In genomic region chr11:12086271-12087074, GRCh38 we compare ENCODE assay signal across 7 cellular contexts. TPM values are rescaled to one million over a fixed set of nuclear protein-coding genes. Genes with fewer than 3 reads are reported as not detected.
DNase-seq lines count a peak whose midpoint lies in the region; TF ChIP-seq lines count a peak whose summit lies in the region.

No MANE protein-coding gene starts in this region.

- H3K4me1 ChIP-seq in HEK293 (ENCODE audit: control insufficient read depth, insufficient read depth, low read length) (no peaks in the 10 kb centered on the region), fibroblast of lung (ENCODE audit: control insufficient read depth, extremely low read depth, insufficient read depth, low read length) (peaks cover 46% of the 10 kb centered on the region)

- no peak overlapping the region; the same call in 1 of the 2 replicates for H3K4me3 ChIP-seq in HEK293 (ENCODE audit: low read depth, low read length)
- peak overlapping the region in 2 of 4 experiments; percentile 12 to 47 for H3K4me3 ChIP-seq in fibroblast of lung (replicated peaks in 1 of 4; ENCODE audit: control extremely low read depth in 1 of 4, insufficient read depth in 1 of 4, low read depth in 3 of 4, low read length in 4 of 4)

- no peaks in the 10 kb centered on the region for H4K20me1 ChIP-seq in fibroblast of lung (ENCODE audit: control insufficient read depth, extremely low read depth, insufficient read depth, low read length)

- peak overlapping the region; percentile 3 for H2AFZ ChIP-seq in fibroblast of lung (ENCODE audit: low read length)

- H3K9ac ChIP-seq in fibroblast of lung (ENCODE audit: insufficient read depth, low read length), result peak overlapping the region; percentile 82

- CTCF ChIA-PET in HEK293 (lab: Yijun Ruan, JAX), result interaction anchor here (0.6 to 3.8 kb wide), 17 partner anchors 9 to 154 kb away, joined by 3 to 19 read pairs (median 4); no protein-coding TSS in a partner anchor

- H3K36me3 ChIP-seq in HEK293 (ENCODE audit: control insufficient read depth in 2 of 2, insufficient read depth in 1 of 2, low read length in 2 of 2), result no peaks in the 10 kb centered on the region
- H3K36me3 ChIP-seq in fibroblast of lung (ENCODE audit: control insufficient read depth, insufficient read depth, low read length), result no peaks in the 10 kb centered on the region

- H3K4me2 ChIP-seq in fibroblast of lung (ENCODE audit: extremely low read depth, insufficient read depth, low read length), result peak overlapping the region; percentile 93

- TF ChIP-seq CTCF in HEK293 (tag by site-specific recombination; IDR thresholded peaks at IDR 0.05), result no peak
- TF ChIP-seq CTCF in fibroblast of lung (conservative IDR thresholded peaks at IDR 0.05 in 1 of 2, IDR thresholded peaks at IDR 0.05 in 1 of 2; ENCODE audit: low read depth in 1 of 2, low read length in 2 of 2), result no peak

- H3K9me3 ChIP-seq in HEK293 (ENCODE audit: control insufficient read depth, insufficient read depth, low read depth, low read length) (no peaks in the 10 kb centered on the region), fibroblast of lung (ENCODE audit: control insufficient read depth, insufficient read depth, low read depth, low read length) (no peaks in the 10 kb centered on the region)

- H3K27ac ChIP-seq in HEK293 (ENCODE audit: extremely low read depth, low read depth, low read length), result no peak overlapping the region
- H3K27ac ChIP-seq in fibroblast of lung (ENCODE audit: insufficient read depth, low read length), result peak overlapping the region; percentile 100

- no peaks in the 10 kb centered on the region for H3K27me3 ChIP-seq in fibroblast of lung (ENCODE audit: control insufficient read depth, insufficient read depth, low read length)

- H3K79me2 ChIP-seq in fibroblast of lung (ENCODE audit: control insufficient read depth, insufficient read depth, low read length), result no peaks in the 10 kb centered on the region

- POLR2A ChIA-PET in HEK293 (lab: Yijun Ruan, JAX), result interaction anchor here (0.6 to 2.2 kb wide), 5 partner anchors 10 to 200 kb away, joined by 3 to 5 read pairs (median 3); no protein-coding TSS in a partner anchor

- DNase-seq in SW480 (ENCODE audit: low spot score), result peak; percentile 78
- peak; percentile 95 to 99 for DNase-seq in fibroblast of lung (ENCODE audit: low read depth in 2 of 2)
- peak; percentile 22 for DNase-seq in pons (ENCODE audit: low spot score)
- no peak for DNase-seq in stimulated activated CD4-positive, alpha-beta T cell treated with anti-CD3 and anti-CD28 coated beads, Interleukin-4, amount 100 ng/mL, for 1 hour
- no peak for DNase-seq in germinal center (ENCODE audit: low spot score)
- DNase-seq in occipital lobe (lab: John Stamatoyannopoulos, UW), result no peak

TF ChIP-seq in HEK293, 187 proteins besides CTCF, POLR2A, EP300 and RAD21:
- peak; percentile 71 for TF ChIP-seq ZIC2 (tag by site-specific recombination; IDR thresholded peaks at IDR 0.05)
- TF ChIP-seq, protein P1, sequence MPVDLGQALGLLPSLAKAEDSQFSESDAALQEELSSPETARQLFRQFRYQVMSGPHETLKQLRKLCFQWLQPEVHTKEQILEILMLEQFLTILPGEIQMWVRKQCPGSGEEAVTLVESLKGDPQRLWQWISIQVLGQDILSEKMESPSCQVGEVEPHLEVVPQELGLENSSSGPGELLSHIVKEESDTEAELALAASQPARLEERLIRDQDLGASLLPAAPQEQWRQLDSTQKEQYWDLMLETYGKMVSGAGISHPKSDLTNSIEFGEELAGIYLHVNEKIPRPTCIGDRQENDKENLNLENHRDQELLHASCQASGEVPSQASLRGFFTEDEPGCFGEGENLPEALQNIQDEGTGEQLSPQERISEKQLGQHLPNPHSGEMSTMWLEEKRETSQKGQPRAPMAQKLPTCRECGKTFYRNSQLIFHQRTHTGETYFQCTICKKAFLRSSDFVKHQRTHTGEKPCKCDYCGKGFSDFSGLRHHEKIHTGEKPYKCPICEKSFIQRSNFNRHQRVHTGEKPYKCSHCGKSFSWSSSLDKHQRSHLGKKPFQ (tag by site-specific recombination; IDR thresholded peaks at IDR 0.05), result no peak
- no peak for TF ChIP-seq ZFP37 (tag by site-specific recombination; IDR thresholded peaks at IDR 0.05)
TF ChIP-seq in HEK293: peak in this region for 1.

RNA-seq across cellular contexts. Expression of gene MICAL2, which starts 23.9 kb away (rescaled TPM):
- 88.6 and 275 TPM in 2 replicates for total RNA-seq in fibroblast of lung
- polyA plus RNA-seq in fibroblast of lung, result 78.5 and 120 TPM in 2 replicates
- 125 and 167 TPM in 2 replicates for polyA plus RNA-seq in fibroblast of lung (2012)
- polyA minus RNA-seq in fibroblast of lung (ENCODE audit: low replicate concordance), result 234 and 390 TPM in 2 replicates
- 28.2 TPM for total RNA-seq in occipital lobe

Comparison
In these comparisons a context has a peak if more than half of its experiments do, and no peak if none do; other contexts are left out.
1. DNase-seq: peak in SW480 (single experiment), fibroblast of lung (2 of 2) and pons (single experiment); none in stimulated activated CD4-positive, alpha-beta T cell treated with anti-CD3 and anti-CD28 coated beads, Interleukin-4, amount 100 ng/mL, for 1 hour (single experiment), germinal center (single experiment) and occipital lobe (single experiment).